In genomic region chr3:12484198-12484982, GRCh38 we compare ENCODE assay signal across 1 cellular context.
TF ChIP-seq lines count a peak whose summit lies in the region.

TSS of gene TSEN2 (plus strand) at chr3:12484480. CDS start at chr3:12489801, 5,321 bp downstream.

TF ChIP-seq in K562, 482 proteins besides CTCF, POLR2A, EP300 and RAD21 (continued from another document and continues in another):
- 0 out of 2 replicates have a peak, but pooled peaks have one; percentile 9 for TF ChIP-seq ZBTB40 (IDR thresholded peaks at IDR 0.05)
- TF ChIP-seq ZBTB40 (CRISPR knock-in tag; IDR thresholded peaks at IDR 0.05) = no peak
- no peak for TF ChIP-seq ELF1 (tag; IDR thresholded peaks at IDR 0.05)
- 0 out of 2 replicates have a peak, but pooled peaks have one; percentile 24 for TF ChIP-seq ZNF695 (CRISPR knock-in tag; IDR thresholded peaks at IDR 0.05)
- peak in 2 of 3 experiments; percentile 20 to 26 for TF ChIP-seq YY1 (IDR thresholded peaks at IDR 0.05; ENCODE audit: borderline replicate concordance in 1 of 3, control insufficient read depth in 1 of 3, extremely low read depth in 1 of 3, insufficient read depth in 3 of 3, insufficient read length in 1 of 3, insufficient replicate concordance in 2 of 3, low read depth in 1 of 3, low read length in 2 of 3)
- TF ChIP-seq SP1 (CRISPR knock-in tag; IDR thresholded peaks at IDR 0.05) = peak; percentile 78
- TF ChIP-seq CBFA2T2 (conservative IDR thresholded peaks at IDR 0.05) = peak; percentile 36; the same call in 1 of the 2 replicates
- peak; percentile 91 for TF ChIP-seq USF1 (CRISPR knock-in tag; IDR thresholded peaks at IDR 0.05)
- TF ChIP-seq PTBP1 (IDR thresholded peaks at IDR 0.05; ENCODE audit: low read depth, low read length) = no peak
- no peak for TF ChIP-seq BRD9 (IDR thresholded peaks at IDR 0.05; ENCODE audit: low read depth, partially characterized antibody)
- TF ChIP-seq RB1 (IDR thresholded peaks at IDR 0.05; ENCODE audit: low read depth) = peak; percentile 56
- TF ChIP-seq MYNN (IDR thresholded peaks at IDR 0.05) = no peak
- TF ChIP-seq MYNN (CRISPR knock-in tag; IDR thresholded peaks at IDR 0.05) = 0 out of 2 replicates have a peak, but pooled peaks have one; percentile 46
- peak; percentile 65; the same call in 1 of the 2 replicates for TF ChIP-seq ZNF263 (CRISPR knock-in tag; IDR thresholded peaks at IDR 0.05; ENCODE audit: borderline replicate concordance)
- peak; percentile 28; the same call in 1 of the 2 replicates for TF ChIP-seq VEZF1 (CRISPR knock-in tag; IDR thresholded peaks at IDR 0.05)
- TF ChIP-seq ZSCAN32 (CRISPR knock-in tag; IDR thresholded peaks at IDR 0.05) = no peak
- no peak for TF ChIP-seq ASH1L (IDR thresholded peaks at IDR 0.05; ENCODE audit: borderline replicate concordance, low read depth, partially characterized antibody)
- no peak for TF ChIP-seq TCFL5 (CRISPR knock-in tag; conservative IDR thresholded peaks at IDR 0.05)
- TF ChIP-seq JUNB (CRISPR knock-in tag; conservative IDR thresholded peaks at IDR 0.05) = no peak
- no peak for TF ChIP-seq IFI16 (CRISPR knock-in tag; IDR thresholded peaks at IDR 0.05)
- peak; percentile 97 for TF ChIP-seq ZBTB2 (IDR thresholded peaks at IDR 0.05)
- no peak for TF ChIP-seq PHF21A (IDR thresholded peaks at IDR 0.05; ENCODE audit: borderline replicate concordance, low read depth)
- TF ChIP-seq, protein P1, sequence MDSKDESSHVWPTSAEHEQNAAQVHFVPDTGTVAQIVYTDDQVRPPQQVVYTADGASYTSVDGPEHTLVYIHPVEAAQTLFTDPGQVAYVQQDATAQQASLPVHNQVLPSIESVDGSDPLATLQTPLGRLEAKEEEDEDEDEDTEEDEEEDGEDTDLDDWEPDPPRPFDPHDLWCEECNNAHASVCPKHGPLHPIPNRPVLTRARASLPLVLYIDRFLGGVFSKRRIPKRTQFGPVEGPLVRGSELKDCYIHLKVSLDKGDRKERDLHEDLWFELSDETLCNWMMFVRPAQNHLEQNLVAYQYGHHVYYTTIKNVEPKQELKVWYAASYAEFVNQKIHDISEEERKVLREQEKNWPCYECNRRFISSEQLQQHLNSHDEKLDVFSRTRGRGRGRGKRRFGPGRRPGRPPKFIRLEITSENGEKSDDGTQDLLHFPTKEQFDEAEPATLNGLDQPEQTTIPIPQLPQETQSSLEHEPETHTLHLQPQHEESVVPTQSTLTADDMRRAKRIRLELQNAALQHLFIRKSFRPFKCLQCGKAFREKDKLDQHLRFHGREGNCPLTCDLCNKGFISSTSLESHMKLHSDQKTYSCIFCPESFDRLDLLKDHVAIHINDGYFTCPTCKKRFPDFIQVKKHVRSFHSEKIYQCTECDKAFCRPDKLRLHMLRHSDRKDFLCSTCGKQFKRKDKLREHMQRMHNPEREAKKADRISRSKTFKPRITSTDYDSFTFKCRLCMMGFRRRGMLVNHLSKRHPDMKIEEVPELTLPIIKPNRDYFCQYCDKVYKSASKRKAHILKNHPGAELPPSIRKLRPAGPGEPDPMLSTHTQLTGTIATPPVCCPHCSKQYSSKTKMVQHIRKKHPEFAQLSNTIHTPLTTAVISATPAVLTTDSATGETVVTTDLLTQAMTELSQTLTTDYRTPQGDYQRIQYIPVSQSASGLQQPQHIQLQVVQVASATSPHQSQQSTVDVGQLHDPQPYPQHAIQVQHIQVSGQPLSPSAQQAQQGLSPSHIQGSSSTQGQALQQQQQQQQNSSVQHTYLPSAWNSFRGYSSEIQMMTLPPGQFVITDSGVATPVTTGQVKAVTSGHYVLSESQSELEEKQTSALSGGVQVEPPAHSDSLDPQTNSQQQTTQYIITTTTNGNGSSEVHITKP (IDR thresholded peaks at IDR 0.05; ENCODE audit: partially characterized antibody) = peak; percentile 12
- TF ChIP-seq MYC (IDR thresholded peaks at IDR 0.05; ENCODE audit: low read depth, low read length) = peak; percentile 96
- peak; percentile 98 for TF ChIP-seq MYC (CRISPR knock-in tag; IDR thresholded peaks at IDR 0.05; ENCODE audit: borderline replicate concordance, low read depth)
- 0 out of 2 replicates have a peak, but pooled peaks have one; percentile 60 for TF ChIP-seq CAMTA2 (CRISPR knock-in tag; conservative IDR thresholded peaks at IDR 0.05)
- peak; percentile 56 for TF ChIP-seq TAF1 (IDR thresholded peaks at IDR 0.05; ENCODE audit: control insufficient read depth, extremely low read depth, insufficient read depth, low read length, severe bottlenecking)
- no peak for TF ChIP-seq FOXJ2 (tag; IDR thresholded peaks at IDR 0.05)
- TF ChIP-seq CEBPG (CRISPR knock-in tag; IDR thresholded peaks at IDR 0.05) = no peak
- no peak for TF ChIP-seq CEBPG (tag; conservative IDR thresholded peaks at IDR 0.05 in 1 of 2, IDR thresholded peaks at IDR 0.05 in 1 of 2)
- TF ChIP-seq, protein P2, sequence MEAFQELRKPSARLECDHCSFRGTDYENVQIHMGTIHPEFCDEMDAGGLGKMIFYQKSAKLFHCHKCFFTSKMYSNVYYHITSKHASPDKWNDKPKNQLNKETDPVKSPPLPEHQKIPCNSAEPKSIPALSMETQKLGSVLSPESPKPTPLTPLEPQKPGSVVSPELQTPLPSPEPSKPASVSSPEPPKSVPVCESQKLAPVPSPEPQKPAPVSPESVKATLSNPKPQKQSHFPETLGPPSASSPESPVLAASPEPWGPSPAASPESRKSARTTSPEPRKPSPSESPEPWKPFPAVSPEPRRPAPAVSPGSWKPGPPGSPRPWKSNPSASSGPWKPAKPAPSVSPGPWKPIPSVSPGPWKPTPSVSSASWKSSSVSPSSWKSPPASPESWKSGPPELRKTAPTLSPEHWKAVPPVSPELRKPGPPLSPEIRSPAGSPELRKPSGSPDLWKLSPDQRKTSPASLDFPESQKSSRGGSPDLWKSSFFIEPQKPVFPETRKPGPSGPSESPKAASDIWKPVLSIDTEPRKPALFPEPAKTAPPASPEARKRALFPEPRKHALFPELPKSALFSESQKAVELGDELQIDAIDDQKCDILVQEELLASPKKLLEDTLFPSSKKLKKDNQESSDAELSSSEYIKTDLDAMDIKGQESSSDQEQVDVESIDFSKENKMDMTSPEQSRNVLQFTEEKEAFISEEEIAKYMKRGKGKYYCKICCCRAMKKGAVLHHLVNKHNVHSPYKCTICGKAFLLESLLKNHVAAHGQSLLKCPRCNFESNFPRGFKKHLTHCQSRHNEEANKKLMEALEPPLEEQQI (IDR thresholded peaks at IDR 0.05) = no peak
- peak in 1 of 2 experiments; percentile 27; a peak in 1 of 4 replicates for TF ChIP-seq KDM4B (IDR thresholded peaks at IDR 0.05; ENCODE audit: borderline replicate concordance in 2 of 2, low read depth in 1 of 2)
- peak; percentile 60; the same call in 1 of the 2 replicates for TF ChIP-seq AFF4 (CRISPR knock-in tag; IDR thresholded peaks at IDR 0.05)
- TF ChIP-seq ZFX (CRISPR knock-in tag; IDR thresholded peaks at IDR 0.05) = peak; percentile 94
